Comparison of ENCODE assay signal across 1 cellular context in the genomic region with DNA sequence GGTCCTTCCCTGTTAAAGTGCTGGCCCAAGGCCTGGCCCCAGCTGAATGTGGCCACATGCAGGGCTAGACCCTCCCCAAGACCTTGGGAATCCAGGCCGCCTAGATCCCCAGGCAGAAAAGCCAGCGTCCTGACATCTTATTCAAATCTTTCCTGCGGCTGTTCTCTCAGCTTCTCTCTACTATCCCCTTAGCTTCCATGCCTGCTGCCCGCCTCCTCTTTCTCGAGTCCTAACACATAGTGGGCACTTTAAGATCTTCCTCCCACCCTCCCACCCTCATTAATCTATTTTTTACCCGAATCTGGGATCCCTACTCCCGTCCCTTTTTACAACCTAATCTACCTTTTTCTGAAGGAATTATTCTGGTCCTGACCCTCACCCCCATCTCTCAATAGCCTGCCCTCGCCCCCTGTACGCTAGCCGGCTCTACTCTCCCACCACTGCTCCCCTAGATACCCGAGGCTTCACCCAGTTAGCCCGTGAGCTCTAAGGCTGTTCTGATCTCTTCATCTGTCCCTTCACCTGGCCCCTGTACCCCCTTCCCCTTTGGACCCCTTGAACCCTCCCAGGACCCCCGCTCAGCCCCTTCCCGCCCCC.
TF ChIP-seq lines count a peak whose summit lies in the region.

A gene with protein sequence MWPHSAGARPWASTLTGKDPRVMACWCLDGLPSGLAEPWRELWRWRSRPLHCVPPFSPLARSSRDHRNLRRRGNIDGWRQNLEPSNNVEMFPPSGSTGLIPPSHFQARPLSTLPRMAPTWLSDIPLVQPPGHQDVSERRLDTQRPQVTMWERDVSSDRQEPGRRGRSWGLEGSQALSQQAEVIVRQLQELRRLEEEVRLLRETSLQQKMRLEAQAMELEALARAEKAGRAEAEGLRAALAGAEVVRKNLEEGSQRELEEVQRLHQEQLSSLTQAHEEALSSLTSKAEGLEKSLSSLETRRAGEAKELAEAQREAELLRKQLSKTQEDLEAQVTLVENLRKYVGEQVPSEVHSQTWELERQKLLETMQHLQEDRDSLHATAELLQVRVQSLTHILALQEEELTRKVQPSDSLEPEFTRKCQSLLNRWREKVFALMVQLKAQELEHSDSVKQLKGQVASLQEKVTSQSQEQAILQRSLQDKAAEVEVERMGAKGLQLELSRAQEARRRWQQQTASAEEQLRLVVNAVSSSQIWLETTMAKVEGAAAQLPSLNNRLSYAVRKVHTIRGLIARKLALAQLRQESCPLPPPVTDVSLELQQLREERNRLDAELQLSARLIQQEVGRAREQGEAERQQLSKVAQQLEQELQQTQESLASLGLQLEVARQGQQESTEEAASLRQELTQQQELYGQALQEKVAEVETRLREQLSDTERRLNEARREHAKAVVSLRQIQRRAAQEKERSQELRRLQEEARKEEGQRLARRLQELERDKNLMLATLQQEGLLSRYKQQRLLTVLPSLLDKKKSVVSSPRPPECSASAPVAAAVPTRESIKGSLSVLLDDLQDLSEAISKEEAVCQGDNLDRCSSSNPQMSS (minus strand): TSS at position 260 of the 597 bp plus-strand sequence. CDS start 202 bp downstream, at position 58.

TF ChIP-seq in A549, 52 proteins besides CTCF, POLR2A, EP300 and RAD21:
- TF ChIP-seq SREBF2 (IDR thresholded peaks at IDR 0.05): no peak
TF ChIP-seq in A549: peak in this region for 0.
